15 cellular contexts compared by ENCODE assay signal in the genomic region with DNA sequence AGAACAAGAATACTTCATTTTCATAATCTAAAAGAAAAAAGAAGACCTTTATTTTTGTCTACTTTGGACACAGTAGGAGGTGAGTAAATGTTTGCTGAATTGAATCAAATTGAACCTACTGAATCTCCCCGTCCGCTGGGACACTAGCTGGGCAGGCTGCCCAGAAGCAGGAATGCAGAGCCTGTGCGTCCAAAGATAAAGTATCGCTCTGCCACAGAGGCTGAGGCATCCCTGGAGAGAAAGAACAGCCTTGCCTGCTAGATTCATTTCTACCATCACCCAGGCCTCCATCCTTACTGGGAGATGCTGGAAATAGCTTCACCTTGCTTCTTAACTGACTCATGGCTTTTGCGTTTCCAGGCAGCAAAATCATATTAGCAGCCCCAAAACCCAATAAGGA.
DNase-seq lines count a peak whose midpoint lies in the region; ATAC-seq and TF ChIP-seq lines count a peak whose summit lies in the region.
"Had no signal": no experiment of that assay in that cellular context is flagged by ENCODE, and none has a peak within 500 bp of the region (broad histone marks: within the 10 kb centered on the region; RNA-seq: fewer than 3 reads in every experiment).

No MANE protein-coding gene starts in this region.

- TF ChIP-seq CTCF in osteoblast (IDR thresholded peaks at IDR 0.05; ENCODE audit: extremely low read depth, low read depth, low read length), result no peak
- TF ChIP-seq CTCF in Peyer's patch (IDR thresholded peaks at IDR 0.05), result no peak

- H3K36me3 ChIP-seq in osteoblast (ENCODE audit: insufficient read depth, low read length), result no peaks in the 10 kb centered on the region
- H3K36me3 ChIP-seq in Peyer's patch, result no peaks in the 10 kb centered on the region
- H3K36me3 ChIP-seq: spleen had no signal

- H3K4me1 ChIP-seq in osteoblast (ENCODE audit: insufficient read depth, low read length) (peaks cover 5% of the 10 kb centered on the region), Peyer's patch (no peaks in the 10 kb centered on the region)
- H3K4me1 ChIP-seq: spleen had no signal

- no peaks in the 10 kb centered on the region for H4K20me1 ChIP-seq in osteoblast (ENCODE audit: insufficient read depth, low read length)

- H3K9me3 ChIP-seq in osteoblast (ENCODE audit: low read depth, low read length), result no peaks in the 10 kb centered on the region
- no peaks in the 10 kb centered on the region for H3K9me3 ChIP-seq in Peyer's patch

- no peak overlapping the region for H3K4me2 ChIP-seq in osteoblast (ENCODE audit: insufficient read depth, low read length)

- peak; percentile 97 for ATAC-seq in SK-N-SH treated with all-trans-retinoic acid at 6 μM for 48 hours

- H2AFZ ChIP-seq in osteoblast (ENCODE audit: low read length), result no peak overlapping the region

- TF ChIP-seq POLR2A in Peyer's patch (IDR thresholded peaks at IDR 0.05), result no peak

- DNase-seq in DMS 273 (lab: John Stamatoyannopoulos, UW; ENCODE audit: unreplicated experiment) (peak; percentile 35), DMS 273 treated with DMSO at 0.1 percent for 48 hours (lab: John Stamatoyannopoulos, UW) (no peak), fibroblast of peridontal ligament (ENCODE audit: extremely low read depth) (peak; percentile 33), osteoblast (ENCODE audit: insufficient read length, low spot score, missing footprints) (peak; percentile 34), SIG-M5 (lab: John Stamatoyannopoulos, UW) (no peak), pons (ENCODE audit: low spot score) (no peak), Peyer's patch (no peak)
- DNase-seq: activated B cell treated with CpG ODN at 0.5 μM for 24 hours; activated naive CD4-positive, alpha-beta T cell treated with anti-CD3 and anti-CD28 coated beads for 36 hours; mesendoderm; NCI-H2107; spleen had no signal

- H3K4me3 ChIP-seq in osteoblast (ENCODE audit: insufficient read depth, low read length) (no peak overlapping the region), Peyer's patch (no peak overlapping the region)
- H3K4me3 ChIP-seq: spleen had no signal

- no peak overlapping the region for H3K27ac ChIP-seq in osteoblast (ENCODE audit: low read depth, low read length)
- H3K27ac ChIP-seq in Peyer's patch, result peak overlapping the region in 1 of 4 donors; percentile 54
- H3K27ac ChIP-seq: 22Rv1, epithelial cell of prostate had no signal

- no peaks in the 10 kb centered on the region for H3K79me2 ChIP-seq in osteoblast (ENCODE audit: insufficient read depth, low read length)

- peaks cover 8% of the 10 kb centered on the region for H3K27me3 ChIP-seq in osteoblast (ENCODE audit: insufficient read depth, low read length)
- no peaks in the 10 kb centered on the region for H3K27me3 ChIP-seq in Peyer's patch
- H3K27me3 ChIP-seq: spleen had no signal

TF ChIP-seq in SK-N-SH treated with all-trans-retinoic acid at 6 μM for 48 hours, 23 proteins besides CTCF, POLR2A, EP300 and RAD21:
- TF ChIP-seq, protein P1, sequence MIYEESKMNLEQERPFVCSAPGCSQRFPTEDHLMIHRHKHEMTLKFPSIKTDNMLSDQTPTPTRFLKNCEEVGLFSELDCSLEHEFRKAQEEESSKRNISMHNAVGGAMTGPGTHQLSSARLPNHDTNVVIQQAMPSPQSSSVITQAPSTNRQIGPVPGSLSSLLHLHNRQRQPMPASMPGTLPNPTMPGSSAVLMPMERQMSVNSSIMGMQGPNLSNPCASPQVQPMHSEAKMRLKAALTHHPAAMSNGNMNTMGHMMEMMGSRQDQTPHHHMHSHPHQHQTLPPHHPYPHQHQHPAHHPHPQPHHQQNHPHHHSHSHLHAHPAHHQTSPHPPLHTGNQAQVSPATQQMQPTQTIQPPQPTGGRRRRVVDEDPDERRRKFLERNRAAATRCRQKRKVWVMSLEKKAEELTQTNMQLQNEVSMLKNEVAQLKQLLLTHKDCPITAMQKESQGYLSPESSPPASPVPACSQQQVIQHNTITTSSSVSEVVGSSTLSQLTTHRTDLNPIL (CRISPR knock-in tag; IDR thresholded peaks at IDR 0.05; ENCODE audit: low read depth), result no peak
- 0 out of 2 replicates have a peak, but pooled peaks have one; percentile 44 for TF ChIP-seq ISL1 (CRISPR knock-in tag; IDR thresholded peaks at IDR 0.05)
- TF ChIP-seq, protein P2, sequence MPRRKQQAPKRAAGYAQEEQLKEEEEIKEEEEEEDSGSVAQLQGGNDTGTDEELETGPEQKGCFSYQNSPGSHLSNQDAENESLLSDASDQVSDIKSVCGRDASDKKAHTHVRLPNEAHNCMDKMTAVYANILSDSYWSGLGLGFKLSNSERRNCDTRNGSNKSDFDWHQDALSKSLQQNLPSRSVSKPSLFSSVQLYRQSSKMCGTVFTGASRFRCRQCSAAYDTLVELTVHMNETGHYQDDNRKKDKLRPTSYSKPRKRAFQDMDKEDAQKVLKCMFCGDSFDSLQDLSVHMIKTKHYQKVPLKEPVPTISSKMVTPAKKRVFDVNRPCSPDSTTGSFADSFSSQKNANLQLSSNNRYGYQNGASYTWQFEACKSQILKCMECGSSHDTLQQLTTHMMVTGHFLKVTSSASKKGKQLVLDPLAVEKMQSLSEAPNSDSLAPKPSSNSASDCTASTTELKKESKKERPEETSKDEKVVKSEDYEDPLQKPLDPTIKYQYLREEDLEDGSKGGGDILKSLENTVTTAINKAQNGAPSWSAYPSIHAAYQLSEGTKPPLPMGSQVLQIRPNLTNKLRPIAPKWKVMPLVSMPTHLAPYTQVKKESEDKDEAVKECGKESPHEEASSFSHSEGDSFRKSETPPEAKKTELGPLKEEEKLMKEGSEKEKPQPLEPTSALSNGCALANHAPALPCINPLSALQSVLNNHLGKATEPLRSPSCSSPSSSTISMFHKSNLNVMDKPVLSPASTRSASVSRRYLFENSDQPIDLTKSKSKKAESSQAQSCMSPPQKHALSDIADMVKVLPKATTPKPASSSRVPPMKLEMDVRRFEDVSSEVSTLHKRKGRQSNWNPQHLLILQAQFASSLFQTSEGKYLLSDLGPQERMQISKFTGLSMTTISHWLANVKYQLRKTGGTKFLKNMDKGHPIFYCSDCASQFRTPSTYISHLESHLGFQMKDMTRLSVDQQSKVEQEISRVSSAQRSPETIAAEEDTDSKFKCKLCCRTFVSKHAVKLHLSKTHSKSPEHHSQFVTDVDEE (CRISPR knock-in tag; IDR thresholded peaks at IDR 0.05), result peak; percentile 51; the same call in 1 of the 2 replicates
- TF ChIP-seq TCF4 (CRISPR knock-in tag; IDR thresholded peaks at IDR 0.05; ENCODE audit: borderline replicate concordance), result no peak
- no peak for TF ChIP-seq CSDC2 (CRISPR knock-in tag; IDR thresholded peaks at IDR 0.05)
- no peak for TF ChIP-seq OSR1 (CRISPR knock-in tag; IDR thresholded peaks at IDR 0.05)

Comparison
In these comparisons a context has a peak if more than half of its experiments do, and no peak if none do; other contexts are left out.
1. DNase-seq: peak in DMS 273 (single experiment), fibroblast of peridontal ligament (single experiment) and osteoblast (single experiment); none in DMS 273 treated with DMSO at 0.1 percent for 48 hours (single experiment), SIG-M5 (single experiment), pons (single experiment) and Peyer's patch (0 of 3).